In genomic region chr2:215567504-215567903, GRCh38 we compare ENCODE assay signal across 16 cellular contexts.
A peak's percentile ranks its signal among the peaks of the same experiment; 100 is the strongest.
DNase-seq lines count a peak whose midpoint lies in the region; ATAC-seq and TF ChIP-seq lines count a peak whose summit lies in the region.
"Had no signal": no experiment of that assay in that cellular context is flagged by ENCODE, and none has a peak within 500 bp of the region (broad histone marks: within the 10 kb centered on the region; RNA-seq: fewer than 3 reads in every experiment).

No MANE protein-coding gene starts in this region.

- no peak for TF ChIP-seq CTCF in GM06990 (IDR thresholded peaks at IDR 0.05; ENCODE audit: insufficient read depth, low read length, poor library complexity, severe bottlenecking)

- ATAC-seq in GM19328 (IDR thresholded peaks at IDR 0.05; ENCODE audit: unreplicated experiment) (peak; percentile 63), HG02798 (IDR thresholded peaks at IDR 0.05; ENCODE audit: poor library complexity, unreplicated experiment) (peak; percentile 45), HG03521 (IDR thresholded peaks at IDR 0.05; ENCODE audit: unreplicated experiment) (peak; percentile 70), GM19324 (IDR thresholded peaks at IDR 0.05; ENCODE audit: low FRiP score, unreplicated experiment) (no peak)
- ATAC-seq: left cardiac atrium had no signal

- no peak overlapping the region for H3K4me3 ChIP-seq in GM06990 (replicated peaks; ENCODE audit: low read depth, low read length)
- H3K4me3 ChIP-seq: esophagus squamous epithelium, hepatocyte had no signal

- DNase-seq in GM06990 (ENCODE audit: extremely low read depth, insufficient read length) (peak; percentile 41), NCI-H2227 (lab: John Stamatoyannopoulos, UW; ENCODE audit: unreplicated experiment) (no peak), occipital lobe (lab: John Stamatoyannopoulos, UW) (no peak), SKM-1 (lab: John Stamatoyannopoulos, UW; ENCODE audit: unreplicated experiment) (no peak)
- DNase-seq: activated effector memory CD4-positive, alpha-beta T cell treated with anti-CD3 and anti-CD28 coated beads, Interleukin-2, amount 50 U/mL, for 16 hours; esophagus squamous epithelium; HFFc6; left cardiac atrium; NCI-H2029; posterior cingulate gyrus; stimulated activated CD4-positive, alpha-beta T cell treated with anti-CD3 and anti-CD28 coated beads, Interleukin-12 subunit alpha, Interleukin-12 subunit beta, amount 100 ng/mL, for 4 hours had no signal

- H3K27me3 ChIP-seq in GM06990 (replicated peaks; ENCODE audit: control insufficient read depth, insufficient read depth, low read length): no peaks in the 10 kb centered on the region
- H3K27me3 ChIP-seq: esophagus squamous epithelium, hepatocyte had no signal

- no peaks in the 10 kb centered on the region for H3K36me3 ChIP-seq in GM06990 (ENCODE audit: control insufficient read depth, insufficient read depth, low read length)
- H3K36me3 ChIP-seq: esophagus squamous epithelium had no signal
